ENCODE assay signal across 8 cellular contexts in the genomic region with DNA sequence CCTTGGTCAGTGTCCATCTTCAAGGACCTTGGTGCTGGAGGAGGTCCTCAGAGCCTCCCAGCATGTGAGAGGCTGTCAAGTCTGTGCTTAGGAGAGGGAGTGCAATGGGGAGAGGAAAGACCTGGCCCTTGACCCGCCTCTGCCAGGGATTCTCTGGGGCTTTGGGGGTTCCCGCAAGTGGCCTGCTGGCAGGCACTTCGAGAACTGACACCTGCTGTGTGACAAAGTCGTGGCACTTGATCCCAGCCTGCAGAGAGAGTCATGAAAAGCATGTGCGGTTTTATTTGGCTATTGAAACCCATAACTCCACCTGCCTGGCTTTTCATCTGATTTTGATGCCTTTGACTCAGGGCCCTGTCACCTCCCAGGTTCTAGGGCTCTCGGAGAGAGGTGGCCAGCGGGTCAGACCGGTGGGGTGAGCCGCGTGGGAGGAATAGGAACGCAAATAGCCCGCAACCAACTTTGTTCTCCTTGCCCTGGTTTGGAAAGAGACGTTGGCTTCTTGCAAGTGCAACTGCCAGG. TPM values are rescaled to one million over a fixed set of nuclear protein-coding genes. Genes with fewer than 3 reads are reported as not detected.
DNase-seq lines count a peak whose midpoint lies in the region; ATAC-seq and TF ChIP-seq lines count a peak whose summit lies in the region.

No MANE protein-coding gene starts in this region.

- H3K9me3 Mint-ChIP-seq in activated CD4-positive, alpha-beta T cell treated with anti-CD3 and anti-CD28 coated beads, Interleukin-2, amount 10 ng/mL, durations not matched to agents 24 days and 14 days = peaks cover 3% of the 10 kb centered on the region
- H3K9me3 Mint-ChIP-seq in nephron = no peaks in the 10 kb centered on the region

- ATAC-seq in HG03095 (IDR thresholded peaks at IDR 0.05; ENCODE audit: unreplicated experiment) = peak; percentile 19
- no peak for ATAC-seq in GM21576 (IDR thresholded peaks at IDR 0.05; ENCODE audit: unreplicated experiment)

- no peaks in the 10 kb centered on the region for H3K9me3 ChIP-seq in uterus

- peak overlapping the region; percentile 29 for H3K27ac Mint-ChIP-seq in activated CD4-positive, alpha-beta T cell treated with anti-CD3 and anti-CD28 coated beads, Interleukin-2, amount 10 ng/mL, durations not matched to agents 24 days and 14 days
- H3K27ac Mint-ChIP-seq in nephron = peak overlapping the region; percentile 94 to 96 (median 94)

- TF ChIP-seq CTCF in nephron (IDR thresholded peaks at IDR 0.05; ENCODE audit: unreplicated experiment in 3 of 3) (no peak), uterus (IDR thresholded peaks at IDR 0.05) (no peak)

- no peak overlapping the region for H3K4me3 ChIP-seq in uterus

- H3K4me3 Mint-ChIP-seq in activated CD4-positive, alpha-beta T cell treated with anti-CD3 and anti-CD28 coated beads, Interleukin-2, amount 10 ng/mL, durations not matched to agents 24 days and 14 days = peak overlapping the region; percentile 51
- peak overlapping the region; percentile 1 to 53 (median 38) for H3K4me3 Mint-ChIP-seq in nephron

- peaks cover 0 to 15% of the 10 kb centered on the region in 2 donors for H3K4me1 ChIP-seq in uterus

- peaks cover 25% of the 10 kb centered on the region for H3K36me3 Mint-ChIP-seq in activated CD4-positive, alpha-beta T cell treated with anti-CD3 and anti-CD28 coated beads, Interleukin-2, amount 10 ng/mL, durations not matched to agents 24 days and 14 days (ENCODE audit: low read depth)
- peaks cover 4% of the 10 kb centered on the region for H3K36me3 Mint-ChIP-seq in nephron (ENCODE audit: low read depth)

- intact Hi-C loops in activated CD4-positive, alpha-beta T cell treated with anti-CD3 and anti-CD28 coated beads, Interleukin-2, amount 10 ng/mL, durations not matched to agents 24 days and 14 days (cut with micrococcal nuclease) = loop anchor here (2.0 kb wide), 1 partner anchor 15 kb away; no protein-coding TSS in a partner anchor
- intact Hi-C loops in uterus (cut with DNase I; ENCODE audit: low total_unique reads) = no loop called here

- no peak for TF ChIP-seq POLR2A in uterus (IDR thresholded peaks at IDR 0.05)

- H3K27me3 ChIP-seq in uterus = no peaks in the 10 kb centered on the region

- no peak for DNase-seq in activated CD4-positive, alpha-beta T cell treated with anti-CD3 and anti-CD28 coated beads, Interleukin-2, amount 10 ng/mL, durations not matched to agents 24 days and 14 days
- no peak for DNase-seq in activated CD4-positive, alpha-beta T cell treated with anti-CD3 and anti-CD28 coated beads for 4 hours
- DNase-seq in activated CD8-positive, alpha-beta memory T cell treated with anti-CD3 and anti-CD28 coated beads, Interleukin-2, amount 50 U/mL, for 48 hours = peak; percentile 71
- DNase-seq in uterus (no peak), middle frontal gyrus (ENCODE audit: extremely low spot score, low spot score) (no peak)

- H3K4me1 Mint-ChIP-seq in activated CD4-positive, alpha-beta T cell treated with anti-CD3 and anti-CD28 coated beads, Interleukin-2, amount 10 ng/mL, durations not matched to agents 24 days and 14 days = peaks cover 42% of the 10 kb centered on the region
- peaks cover 79% of the 10 kb centered on the region for H3K4me1 Mint-ChIP-seq in nephron

- H3K27me3 Mint-ChIP-seq in activated CD4-positive, alpha-beta T cell treated with anti-CD3 and anti-CD28 coated beads, Interleukin-2, amount 10 ng/mL, durations not matched to agents 24 days and 14 days = no peaks in the 10 kb centered on the region
- H3K27me3 Mint-ChIP-seq in nephron (ENCODE audit: low read depth) = no peaks in the 10 kb centered on the region

- no peak overlapping the region for H3K27ac ChIP-seq in uterus

- no peaks in the 10 kb centered on the region for H3K36me3 ChIP-seq in uterus

RNA-seq across cellular contexts. Expression of a gene that starts 42.8 kb away (rescaled TPM):
- total RNA-seq in activated CD4-positive, alpha-beta T cell treated with anti-CD3 and anti-CD28 coated beads, Interleukin-2, amount 10 ng/mL, durations not matched to agents 24 days and 14 days = 34.1 and 37.5 TPM in 2 replicates
- 100 to 1,000 TPM in 1 of 4 donors, 10 to 100 TPM in 3; 32.6 to 128 (median 73.9) TPM for total RNA-seq in uterus
